In genomic region chr7:158579662-158580646, GRCh38 we compare ENCODE assay signal across 1 cellular context.
TF ChIP-seq lines count a peak whose summit lies in the region.

No MANE protein-coding gene starts in this region.

TF ChIP-seq in HepG2, 621 proteins besides CTCF, POLR2A, EP300 and RAD21 (continued from another document and continues in another):
- TF ChIP-seq ATF4 (CRISPR knock-in tag; IDR thresholded peaks at IDR 0.05) (0 out of 4 replicates have a peak, but pooled peaks of 1 of the 2 experiments have one; percentile 59), ZNF282 (IDR thresholded peaks at IDR 0.05; ENCODE audit: partially characterized antibody) (no peak), ZC3H13 (CRISPR knock-in tag; IDR thresholded peaks at IDR 0.05) (no peak), CBX5 (CRISPR knock-in tag; IDR thresholded peaks at IDR 0.05; ENCODE audit: borderline replicate concordance) (no peak), MNT (IDR thresholded peaks at IDR 0.05) (peak; percentile 79), GRHL1 (CRISPR knock-in tag; conservative IDR thresholded peaks at IDR 0.05) (no peak), ATF7-NPFF (CRISPR knock-in tag; IDR thresholded peaks at IDR 0.05; ENCODE audit: low read depth) (0 out of 2 replicates have a peak, but pooled peaks have one; percentile 33), ZNF275 (CRISPR knock-in tag; IDR thresholded peaks at IDR 0.05; ENCODE audit: borderline replicate concordance) (no peak), E2F1 (CRISPR knock-in tag; IDR thresholded peaks at IDR 0.05) (no peak), SP1 (IDR thresholded peaks at IDR 0.05) (no peak), SP1 (CRISPR knock-in tag; IDR thresholded peaks at IDR 0.05) (no peak), KLF11 (CRISPR knock-in tag; IDR thresholded peaks at IDR 0.05) (no peak), EHMT2 (IDR thresholded peaks at IDR 0.05; ENCODE audit: borderline replicate concordance, low read depth, low read length) (no peak), POLR2AphosphoS2 (IDR thresholded peaks at IDR 0.05; ENCODE audit: low read depth, low read length) (no peak), DMTF1 (CRISPR knock-in tag; IDR thresholded peaks at IDR 0.05) (no peak), DMAP1 (CRISPR knock-in tag; IDR thresholded peaks at IDR 0.05) (peak; percentile 65), FLYWCH1 (CRISPR knock-in tag; IDR thresholded peaks at IDR 0.05) (no peak), ZNF660 (CRISPR knock-in tag; IDR thresholded peaks at IDR 0.05; ENCODE audit: borderline replicate concordance, low read depth) (no peak), HMG20A (CRISPR knock-in tag; IDR thresholded peaks at IDR 0.05; ENCODE audit: borderline replicate concordance) (peak; percentile 53; the same call in 1 of the 2 replicates), ETV5 (CRISPR knock-in tag; IDR thresholded peaks at IDR 0.05; ENCODE audit: borderline replicate concordance) (peak; percentile 82; the same call in 1 of the 2 replicates), ZMYM4 (CRISPR knock-in tag; IDR thresholded peaks at IDR 0.05) (peak; percentile 23; the same call in 1 of the 2 replicates), SALL1 (CRISPR knock-in tag; IDR thresholded peaks at IDR 0.05) (peak; percentile 14; the same call in 1 of the 2 replicates), ZBED4 (CRISPR knock-in tag; IDR thresholded peaks at IDR 0.05; ENCODE audit: borderline replicate concordance) (peak; percentile 42; the same call in 1 of the 2 replicates), ZNF232 (CRISPR knock-in tag; IDR thresholded peaks at IDR 0.05; ENCODE audit: borderline replicate concordance) (no peak), MAX (IDR thresholded peaks at IDR 0.05) (peak; percentile 94), GMEB2 (CRISPR knock-in tag; IDR thresholded peaks at IDR 0.05; ENCODE audit: low read depth) (no peak), GPN1 (CRISPR knock-in tag; IDR thresholded peaks at IDR 0.05; ENCODE audit: borderline replicate concordance) (no peak), PATZ1 (CRISPR knock-in tag; IDR thresholded peaks at IDR 0.05) (0 out of 2 replicates have a peak, but pooled peaks have one; percentile 6), MLXIP (CRISPR knock-in tag; IDR thresholded peaks at IDR 0.05; ENCODE audit: borderline replicate concordance) (0 out of 2 replicates have a peak, but pooled peaks have one; percentile 60), ATAD3A (CRISPR knock-in tag; IDR thresholded peaks at IDR 0.05) (no peak), ZNF276 (CRISPR knock-in tag; IDR thresholded peaks at IDR 0.05; ENCODE audit: low read depth) (no peak), ZFYVE20 (CRISPR knock-in tag; IDR thresholded peaks at IDR 0.05; ENCODE audit: borderline replicate concordance, low read depth) (no peak)
